In the genomic region with DNA sequence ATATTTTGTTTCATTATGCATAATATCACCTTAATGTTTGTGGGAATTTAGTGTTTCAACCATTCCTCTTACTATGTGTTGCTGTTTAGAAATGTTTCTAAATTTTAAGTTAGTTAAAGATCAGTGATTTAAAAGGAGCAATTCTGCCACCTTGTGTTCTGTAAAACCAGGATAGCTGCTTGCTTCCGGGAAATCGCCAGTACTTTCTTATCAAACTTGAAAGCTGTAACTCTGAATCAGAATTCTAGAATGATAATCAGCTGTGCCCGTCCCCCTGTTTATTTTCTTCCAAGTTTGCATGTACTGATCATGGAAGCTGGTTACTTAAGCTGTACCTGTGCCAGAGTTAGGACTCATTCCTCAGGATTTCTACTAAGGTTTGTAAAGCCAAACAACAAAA, we compare ENCODE assay signal across 9 cellular contexts.
DNase-seq lines count a peak whose midpoint lies in the region; ATAC-seq and TF ChIP-seq lines count a peak whose summit lies in the region.
"Had no signal": no experiment of that assay in that cellular context is flagged by ENCODE, and none has a peak within 500 bp of the region (broad histone marks: within the 10 kb centered on the region; RNA-seq: fewer than 3 reads in every experiment).

No MANE protein-coding gene starts in this region.

- H3K4me3 ChIP-seq in AG10803 (ENCODE audit: low read length), result no peak overlapping the region
- H3K4me3 ChIP-seq in cardiac fibroblast (replicated peaks in 1 of 2; ENCODE audit: low read depth in 2 of 2, low read length in 2 of 2), result no peak overlapping the region
- no peak overlapping the region for H3K4me3 ChIP-seq in right lobe of liver

- H3K36me3 ChIP-seq in right lobe of liver, result no peaks in the 10 kb centered on the region

- H3K27me3 Mint-ChIP-seq in stimulated activated memory B cell treated with anti-CD40 and anti-IgM and Interleukin-4, amounts not matched to agents 10 μg/mL and 1 μg/mL and 100 μg/mL, for 72 hours, result no peaks in the 10 kb centered on the region
- no peaks in the 10 kb centered on the region for H3K27me3 Mint-ChIP-seq in activated T-helper 1 cell treated with anti-CD3 and anti-CD28 coated beads, Interleukin-12 subunit alpha, Interleukin-12 subunit beta, Interleukin-2, Interleukin-4 antibody, amounts not matched to agents 30 ng/mL and 10 ng/mL and 1 ng/mL, durations not matched to agents 14 hours and 24 hours and 36 hours (ENCODE audit: insufficient read depth)
- H3K27me3 Mint-ChIP-seq: activated naive CD8-positive, alpha-beta T cell had no signal

- ATAC-seq in right lobe of liver (peak; percentile 71 to 81 (median 76)), GM19397 (IDR thresholded peaks at IDR 0.05; ENCODE audit: unreplicated experiment) (no peak)
- no peak for ATAC-seq in stimulated activated memory B cell treated with anti-CD40 and anti-IgM and Interleukin-4, amounts not matched to agents 10 μg/mL and 1 μg/mL and 100 μg/mL, for 72 hours

- no peaks in the 10 kb centered on the region for H3K4me1 Mint-ChIP-seq in stimulated activated memory B cell treated with anti-CD40 and anti-IgM and Interleukin-4, amounts not matched to agents 10 μg/mL and 1 μg/mL and 100 μg/mL, for 72 hours
- no peaks in the 10 kb centered on the region for H3K4me1 Mint-ChIP-seq in activated T-helper 1 cell treated with anti-CD3 and anti-CD28 coated beads, Interleukin-12 subunit alpha, Interleukin-12 subunit beta, Interleukin-2, Interleukin-4 antibody, amounts not matched to agents 30 ng/mL and 10 ng/mL and 1 ng/mL, durations not matched to agents 14 hours and 24 hours and 36 hours (ENCODE audit: low read depth)

- no peaks in the 10 kb centered on the region for H3K9me3 ChIP-seq in right lobe of liver

- H3K4me3 Mint-ChIP-seq in stimulated activated memory B cell treated with anti-CD40 and anti-IgM and Interleukin-4, amounts not matched to agents 10 μg/mL and 1 μg/mL and 100 μg/mL, for 72 hours, result no peak overlapping the region
- H3K4me3 Mint-ChIP-seq in activated T-helper 1 cell treated with anti-CD3 and anti-CD28 coated beads, Interleukin-12 subunit alpha, Interleukin-12 subunit beta, Interleukin-2, Interleukin-4 antibody, amounts not matched to agents 30 ng/mL and 10 ng/mL and 1 ng/mL, durations not matched to agents 14 hours and 24 hours and 36 hours, result no peak overlapping the region
- H3K4me3 Mint-ChIP-seq: activated naive CD8-positive, alpha-beta T cell had no signal

- H3K36me3 Mint-ChIP-seq in stimulated activated memory B cell treated with anti-CD40 and anti-IgM and Interleukin-4, amounts not matched to agents 10 μg/mL and 1 μg/mL and 100 μg/mL, for 72 hours, result no peaks in the 10 kb centered on the region
- no peaks in the 10 kb centered on the region for H3K36me3 Mint-ChIP-seq in activated T-helper 1 cell treated with anti-CD3 and anti-CD28 coated beads, Interleukin-12 subunit alpha, Interleukin-12 subunit beta, Interleukin-2, Interleukin-4 antibody, amounts not matched to agents 30 ng/mL and 10 ng/mL and 1 ng/mL, durations not matched to agents 14 hours and 24 hours and 36 hours (ENCODE audit: low read depth)
- H3K36me3 Mint-ChIP-seq: activated naive CD8-positive, alpha-beta T cell had no signal

- peaks cover 0 to 32% (median 9%) of the 10 kb centered on the region in 4 donors for H3K4me1 ChIP-seq in right lobe of liver

- no peaks in the 10 kb centered on the region for H3K27me3 ChIP-seq in right lobe of liver

- H3K27ac ChIP-seq in right lobe of liver, result peak overlapping the region; percentile 26 to 38 (median 27)

- TF ChIP-seq CTCF in AG10803 (conservative IDR thresholded peaks at IDR 0.05; ENCODE audit: low read length) (peak; percentile 60), cardiac fibroblast (IDR thresholded peaks at IDR 0.05; ENCODE audit: low read depth, low read length) (peak; percentile 43), right lobe of liver (IDR thresholded peaks at IDR 0.05) (peak; percentile 57 to 76 (median 66))

- 2% methylated on average over 3 of the region's 3 CpGs for WGBS in right lobe of liver (ENCODE audit: insufficient coverage, low coverage, low lambda C conversion rate, missing lambda C conversion rate)

- no peak overlapping the region for H3K27ac Mint-ChIP-seq in stimulated activated memory B cell treated with anti-CD40 and anti-IgM and Interleukin-4, amounts not matched to agents 10 μg/mL and 1 μg/mL and 100 μg/mL, for 72 hours
- H3K27ac Mint-ChIP-seq in activated T-helper 1 cell treated with anti-CD3 and anti-CD28 coated beads, Interleukin-12 subunit alpha, Interleukin-12 subunit beta, Interleukin-2, Interleukin-4 antibody, amounts not matched to agents 30 ng/mL and 10 ng/mL and 1 ng/mL, durations not matched to agents 14 hours and 24 hours and 36 hours, result no peak overlapping the region
- H3K27ac Mint-ChIP-seq: activated naive CD8-positive, alpha-beta T cell had no signal

- no peak for TF ChIP-seq POLR2A in right lobe of liver (IDR thresholded peaks at IDR 0.05)

- intact Hi-C loops in right lobe of liver (cut with DNase I), result no loop called here
- intact Hi-C loops in activated T-helper 1 cell treated with anti-CD3 and anti-CD28 coated beads, Interleukin-12 subunit alpha, Interleukin-12 subunit beta, Interleukin-2, Interleukin-4 antibody, amounts not matched to agents 30 ng/mL and 10 ng/mL and 1 ng/mL, durations not matched to agents 14 hours and 24 hours and 36 hours (cut with micrococcal nuclease), result loop anchor here (2.0 kb wide), 1 partner anchor 1487 kb away; no protein-coding TSS in a partner anchor

- no peaks in the 10 kb centered on the region for H3K9me3 Mint-ChIP-seq in stimulated activated memory B cell treated with anti-CD40 and anti-IgM and Interleukin-4, amounts not matched to agents 10 μg/mL and 1 μg/mL and 100 μg/mL, for 72 hours
- no peaks in the 10 kb centered on the region for H3K9me3 Mint-ChIP-seq in activated T-helper 1 cell treated with anti-CD3 and anti-CD28 coated beads, Interleukin-12 subunit alpha, Interleukin-12 subunit beta, Interleukin-2, Interleukin-4 antibody, amounts not matched to agents 30 ng/mL and 10 ng/mL and 1 ng/mL, durations not matched to agents 14 hours and 24 hours and 36 hours

- DNase-seq in AG10803 (ENCODE audit: low read depth), result peak; percentile 91
- DNase-seq in NAMALWA (ENCODE audit: low spot score), result peak; percentile 25
- DNase-seq in cardiac fibroblast (ENCODE audit: low read depth in 2 of 2), result peak; percentile 91 to 94
- DNase-seq in right lobe of liver, result peak in 2 of 3 donors; percentile 22 to 52
- no peak for DNase-seq in activated CD4-positive, alpha-beta T cell treated with anti-CD3 and anti-CD28 coated beads, Interleukin-2, amount 50 U/mL, for 1 hour
- DNase-seq in activated T-helper 1 cell treated with anti-CD3 and anti-CD28 coated beads, Interleukin-12 subunit alpha, Interleukin-12 subunit beta, Interleukin-2, Interleukin-4 antibody, amounts not matched to agents 30 ng/mL and 10 ng/mL and 1 ng/mL, durations not matched to agents 14 hours and 24 hours and 36 hours (ENCODE audit: low spot score), result no peak

Comparison
In these comparisons a context has a peak if more than half of its experiments do, and no peak if none do; other contexts are left out.
1. DNase-seq: peak in AG10803 (single experiment), NAMALWA (single experiment), cardiac fibroblast (2 of 2) and right lobe of liver (2 of 3); none in activated CD4-positive, alpha-beta T cell treated with anti-CD3 and anti-CD28 coated beads, Interleukin-2, amount 50 U/mL, for 1 hour (single experiment) and activated T-helper 1 cell treated with anti-CD3 and anti-CD28 coated beads, Interleukin-12 subunit alpha, Interleukin-12 subunit beta, Interleukin-2, Interleukin-4 antibody, amounts not matched to agents 30 ng/mL and 10 ng/mL and 1 ng/mL, durations not matched to agents 14 hours and 24 hours and 36 hours (single experiment).
2. ATAC-seq: peak in right lobe of liver (4 of 4); none in GM19397 (single experiment) and stimulated activated memory B cell treated with anti-CD40 and anti-IgM and Interleukin-4, amounts not matched to agents 10 μg/mL and 1 μg/mL and 100 μg/mL, for 72 hours (single experiment).
3. Peak in every context shown above with its lines, with median percentiles within 50 percentile points of each other: CTCF ChIP-seq.